ENCODE assay signal across 1 cellular context in the genomic region with DNA sequence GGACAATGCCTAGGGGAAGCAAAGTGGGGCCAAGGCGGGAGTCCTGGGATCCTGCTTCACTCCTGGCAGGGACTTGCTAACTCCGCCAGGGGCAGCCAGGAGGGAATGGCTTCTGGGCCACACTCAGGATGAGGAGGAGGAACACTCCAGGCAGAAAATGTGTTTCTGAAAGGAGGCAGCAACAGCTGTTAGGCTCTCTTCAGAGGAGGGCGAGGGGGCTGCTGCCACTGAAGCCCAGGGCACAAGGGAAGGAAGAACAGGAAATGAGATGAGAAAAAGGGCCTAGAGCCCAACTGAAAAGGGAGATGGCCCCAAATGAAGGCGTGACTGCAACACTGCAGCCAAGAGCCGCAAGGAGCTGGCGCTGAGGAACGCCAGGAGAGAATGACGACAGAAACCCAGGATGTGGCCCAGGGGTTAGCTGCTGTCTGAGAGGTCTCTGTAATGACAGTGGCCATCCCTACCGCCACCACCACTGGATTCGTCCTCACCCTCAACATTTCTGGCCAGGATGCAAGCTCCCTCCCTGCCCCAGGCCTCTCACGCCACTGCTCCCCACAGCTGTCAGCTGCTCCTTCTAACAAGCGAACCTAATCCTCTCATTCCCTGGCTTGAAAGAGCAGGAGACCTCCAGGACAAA.
TF ChIP-seq lines count a peak whose summit lies in the region.

No MANE protein-coding gene starts in this region.

TF ChIP-seq in HepG2, 621 proteins besides CTCF, POLR2A, EP300 and RAD21:
- TF ChIP-seq ZNF331 (CRISPR knock-in tag; IDR thresholded peaks at IDR 0.05) (no peak), FOXO1 (CRISPR knock-in tag; IDR thresholded peaks at IDR 0.05) (no peak), KLF9 (CRISPR knock-in tag; IDR thresholded peaks at IDR 0.05; ENCODE audit: low read depth) (no peak), HHEX (CRISPR knock-in tag; IDR thresholded peaks at IDR 0.05) (no peak), TAF15 (IDR thresholded peaks at IDR 0.05; ENCODE audit: low read depth, low read length, poor library complexity, severe bottlenecking) (no peak), MAFF (IDR thresholded peaks at IDR 0.05; ENCODE audit: low read depth, low read length) (no peak)
- TF ChIP-seq, protein P1, sequence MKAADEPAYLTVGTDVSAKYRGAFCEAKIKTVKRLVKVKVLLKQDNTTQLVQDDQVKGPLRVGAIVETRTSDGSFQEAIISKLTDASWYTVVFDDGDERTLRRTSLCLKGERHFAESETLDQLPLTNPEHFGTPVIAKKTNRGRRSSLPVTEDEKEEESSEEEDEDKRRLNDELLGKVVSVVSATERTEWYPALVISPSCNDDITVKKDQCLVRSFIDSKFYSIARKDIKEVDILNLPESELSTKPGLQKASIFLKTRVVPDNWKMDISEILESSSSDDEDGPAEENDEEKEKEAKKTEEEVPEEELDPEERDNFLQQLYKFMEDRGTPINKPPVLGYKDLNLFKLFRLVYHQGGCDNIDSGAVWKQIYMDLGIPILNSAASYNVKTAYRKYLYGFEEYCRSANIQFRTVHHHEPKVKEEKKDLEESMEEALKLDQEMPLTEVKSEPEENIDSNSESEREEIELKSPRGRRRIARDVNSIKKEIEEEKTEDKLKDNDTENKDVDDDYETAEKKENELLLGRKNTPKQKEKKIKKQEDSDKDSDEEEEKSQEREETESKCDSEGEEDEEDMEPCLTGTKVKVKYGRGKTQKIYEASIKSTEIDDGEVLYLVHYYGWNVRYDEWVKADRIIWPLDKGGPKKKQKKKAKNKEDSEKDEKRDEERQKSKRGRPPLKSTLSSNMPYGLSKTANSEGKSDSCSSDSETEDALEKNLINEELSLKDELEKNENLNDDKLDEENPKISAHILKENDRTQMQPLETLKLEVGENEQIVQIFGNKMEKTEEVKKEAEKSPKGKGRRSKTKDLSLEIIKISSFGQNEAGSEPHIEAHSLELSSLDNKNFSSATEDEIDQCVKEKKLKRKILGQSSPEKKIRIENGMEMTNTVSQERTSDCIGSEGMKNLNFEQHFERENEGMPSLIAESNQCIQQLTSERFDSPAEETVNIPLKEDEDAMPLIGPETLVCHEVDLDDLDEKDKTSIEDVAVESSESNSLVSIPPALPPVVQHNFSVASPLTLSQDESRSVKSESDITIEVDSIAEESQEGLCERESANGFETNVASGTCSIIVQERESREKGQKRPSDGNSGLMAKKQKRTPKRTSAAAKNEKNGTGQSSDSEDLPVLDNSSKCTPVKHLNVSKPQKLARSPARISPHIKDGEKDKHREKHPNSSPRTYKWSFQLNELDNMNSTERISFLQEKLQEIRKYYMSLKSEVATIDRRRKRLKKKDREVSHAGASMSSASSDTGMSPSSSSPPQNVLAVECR (CRISPR knock-in tag; IDR thresholded peaks at IDR 0.05; ENCODE audit: borderline replicate concordance): no peak
- TF ChIP-seq, protein P2, sequence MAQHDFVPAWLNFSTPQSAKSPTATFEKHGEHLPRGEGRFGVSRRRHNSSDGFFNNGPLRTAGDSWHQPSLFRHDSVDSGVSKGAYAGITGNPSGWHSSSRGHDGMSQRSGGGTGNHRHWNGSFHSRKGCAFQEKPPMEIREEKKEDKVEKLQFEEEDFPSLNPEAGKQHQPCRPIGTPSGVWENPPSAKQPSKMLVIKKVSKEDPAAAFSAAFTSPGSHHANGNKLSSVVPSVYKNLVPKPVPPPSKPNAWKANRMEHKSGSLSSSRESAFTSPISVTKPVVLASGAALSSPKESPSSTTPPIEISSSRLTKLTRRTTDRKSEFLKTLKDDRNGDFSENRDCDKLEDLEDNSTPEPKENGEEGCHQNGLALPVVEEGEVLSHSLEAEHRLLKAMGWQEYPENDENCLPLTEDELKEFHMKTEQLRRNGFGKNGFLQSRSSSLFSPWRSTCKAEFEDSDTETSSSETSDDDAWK (CRISPR knock-in tag; IDR thresholded peaks at IDR 0.05): no peak
- TF ChIP-seq, protein P3, sequence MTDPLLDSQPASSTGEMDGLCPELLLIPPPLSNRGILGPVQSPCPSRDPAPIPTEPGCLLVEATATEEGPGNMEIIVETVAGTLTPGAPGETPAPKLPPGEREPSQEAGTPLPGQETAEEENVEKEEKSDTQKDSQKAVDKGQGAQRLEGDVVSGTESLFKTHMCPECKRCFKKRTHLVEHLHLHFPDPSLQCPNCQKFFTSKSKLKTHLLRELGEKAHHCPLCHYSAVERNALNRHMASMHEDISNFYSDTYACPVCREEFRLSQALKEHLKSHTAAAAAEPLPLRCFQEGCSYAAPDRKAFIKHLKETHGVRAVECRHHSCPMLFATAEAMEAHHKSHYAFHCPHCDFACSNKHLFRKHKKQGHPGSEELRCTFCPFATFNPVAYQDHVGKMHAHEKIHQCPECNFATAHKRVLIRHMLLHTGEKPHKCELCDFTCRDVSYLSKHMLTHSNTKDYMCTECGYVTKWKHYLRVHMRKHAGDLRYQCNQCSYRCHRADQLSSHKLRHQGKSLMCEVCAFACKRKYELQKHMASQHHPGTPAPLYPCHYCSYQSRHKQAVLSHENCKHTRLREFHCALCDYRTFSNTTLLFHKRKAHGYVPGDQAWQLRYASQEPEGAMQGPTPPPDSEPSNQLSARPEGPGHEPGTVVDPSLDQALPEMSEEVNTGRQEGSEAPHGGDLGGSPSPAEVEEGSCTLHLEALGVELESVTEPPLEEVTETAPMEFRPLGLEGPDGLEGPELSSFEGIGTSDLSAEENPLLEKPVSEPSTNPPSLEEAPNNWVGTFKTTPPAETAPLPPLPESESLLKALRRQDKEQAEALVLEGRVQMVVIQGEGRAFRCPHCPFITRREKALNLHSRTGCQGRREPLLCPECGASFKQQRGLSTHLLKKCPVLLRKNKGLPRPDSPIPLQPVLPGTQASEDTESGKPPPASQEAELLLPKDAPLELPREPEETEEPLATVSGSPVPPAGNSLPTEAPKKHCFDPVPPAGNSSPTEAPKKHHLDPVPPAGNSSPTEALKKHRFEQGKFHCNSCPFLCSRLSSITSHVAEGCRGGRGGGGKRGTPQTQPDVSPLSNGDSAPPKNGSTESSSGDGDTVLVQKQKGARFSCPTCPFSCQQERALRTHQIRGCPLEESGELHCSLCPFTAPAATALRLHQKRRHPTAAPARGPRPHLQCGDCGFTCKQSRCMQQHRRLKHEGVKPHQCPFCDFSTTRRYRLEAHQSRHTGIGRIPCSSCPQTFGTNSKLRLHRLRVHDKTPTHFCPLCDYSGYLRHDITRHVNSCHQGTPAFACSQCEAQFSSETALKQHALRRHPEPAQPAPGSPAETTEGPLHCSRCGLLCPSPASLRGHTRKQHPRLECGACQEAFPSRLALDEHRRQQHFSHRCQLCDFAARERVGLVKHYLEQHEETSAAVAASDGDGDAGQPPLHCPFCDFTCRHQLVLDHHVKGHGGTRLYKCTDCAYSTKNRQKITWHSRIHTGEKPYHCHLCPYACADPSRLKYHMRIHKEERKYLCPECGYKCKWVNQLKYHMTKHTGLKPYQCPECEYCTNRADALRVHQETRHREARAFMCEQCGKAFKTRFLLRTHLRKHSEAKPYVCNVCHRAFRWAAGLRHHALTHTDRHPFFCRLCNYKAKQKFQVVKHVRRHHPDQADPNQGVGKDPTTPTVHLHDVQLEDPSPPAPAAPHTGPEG (CRISPR knock-in tag; IDR thresholded peaks at IDR 0.05): no peak
- TF ChIP-seq, protein P4, sequence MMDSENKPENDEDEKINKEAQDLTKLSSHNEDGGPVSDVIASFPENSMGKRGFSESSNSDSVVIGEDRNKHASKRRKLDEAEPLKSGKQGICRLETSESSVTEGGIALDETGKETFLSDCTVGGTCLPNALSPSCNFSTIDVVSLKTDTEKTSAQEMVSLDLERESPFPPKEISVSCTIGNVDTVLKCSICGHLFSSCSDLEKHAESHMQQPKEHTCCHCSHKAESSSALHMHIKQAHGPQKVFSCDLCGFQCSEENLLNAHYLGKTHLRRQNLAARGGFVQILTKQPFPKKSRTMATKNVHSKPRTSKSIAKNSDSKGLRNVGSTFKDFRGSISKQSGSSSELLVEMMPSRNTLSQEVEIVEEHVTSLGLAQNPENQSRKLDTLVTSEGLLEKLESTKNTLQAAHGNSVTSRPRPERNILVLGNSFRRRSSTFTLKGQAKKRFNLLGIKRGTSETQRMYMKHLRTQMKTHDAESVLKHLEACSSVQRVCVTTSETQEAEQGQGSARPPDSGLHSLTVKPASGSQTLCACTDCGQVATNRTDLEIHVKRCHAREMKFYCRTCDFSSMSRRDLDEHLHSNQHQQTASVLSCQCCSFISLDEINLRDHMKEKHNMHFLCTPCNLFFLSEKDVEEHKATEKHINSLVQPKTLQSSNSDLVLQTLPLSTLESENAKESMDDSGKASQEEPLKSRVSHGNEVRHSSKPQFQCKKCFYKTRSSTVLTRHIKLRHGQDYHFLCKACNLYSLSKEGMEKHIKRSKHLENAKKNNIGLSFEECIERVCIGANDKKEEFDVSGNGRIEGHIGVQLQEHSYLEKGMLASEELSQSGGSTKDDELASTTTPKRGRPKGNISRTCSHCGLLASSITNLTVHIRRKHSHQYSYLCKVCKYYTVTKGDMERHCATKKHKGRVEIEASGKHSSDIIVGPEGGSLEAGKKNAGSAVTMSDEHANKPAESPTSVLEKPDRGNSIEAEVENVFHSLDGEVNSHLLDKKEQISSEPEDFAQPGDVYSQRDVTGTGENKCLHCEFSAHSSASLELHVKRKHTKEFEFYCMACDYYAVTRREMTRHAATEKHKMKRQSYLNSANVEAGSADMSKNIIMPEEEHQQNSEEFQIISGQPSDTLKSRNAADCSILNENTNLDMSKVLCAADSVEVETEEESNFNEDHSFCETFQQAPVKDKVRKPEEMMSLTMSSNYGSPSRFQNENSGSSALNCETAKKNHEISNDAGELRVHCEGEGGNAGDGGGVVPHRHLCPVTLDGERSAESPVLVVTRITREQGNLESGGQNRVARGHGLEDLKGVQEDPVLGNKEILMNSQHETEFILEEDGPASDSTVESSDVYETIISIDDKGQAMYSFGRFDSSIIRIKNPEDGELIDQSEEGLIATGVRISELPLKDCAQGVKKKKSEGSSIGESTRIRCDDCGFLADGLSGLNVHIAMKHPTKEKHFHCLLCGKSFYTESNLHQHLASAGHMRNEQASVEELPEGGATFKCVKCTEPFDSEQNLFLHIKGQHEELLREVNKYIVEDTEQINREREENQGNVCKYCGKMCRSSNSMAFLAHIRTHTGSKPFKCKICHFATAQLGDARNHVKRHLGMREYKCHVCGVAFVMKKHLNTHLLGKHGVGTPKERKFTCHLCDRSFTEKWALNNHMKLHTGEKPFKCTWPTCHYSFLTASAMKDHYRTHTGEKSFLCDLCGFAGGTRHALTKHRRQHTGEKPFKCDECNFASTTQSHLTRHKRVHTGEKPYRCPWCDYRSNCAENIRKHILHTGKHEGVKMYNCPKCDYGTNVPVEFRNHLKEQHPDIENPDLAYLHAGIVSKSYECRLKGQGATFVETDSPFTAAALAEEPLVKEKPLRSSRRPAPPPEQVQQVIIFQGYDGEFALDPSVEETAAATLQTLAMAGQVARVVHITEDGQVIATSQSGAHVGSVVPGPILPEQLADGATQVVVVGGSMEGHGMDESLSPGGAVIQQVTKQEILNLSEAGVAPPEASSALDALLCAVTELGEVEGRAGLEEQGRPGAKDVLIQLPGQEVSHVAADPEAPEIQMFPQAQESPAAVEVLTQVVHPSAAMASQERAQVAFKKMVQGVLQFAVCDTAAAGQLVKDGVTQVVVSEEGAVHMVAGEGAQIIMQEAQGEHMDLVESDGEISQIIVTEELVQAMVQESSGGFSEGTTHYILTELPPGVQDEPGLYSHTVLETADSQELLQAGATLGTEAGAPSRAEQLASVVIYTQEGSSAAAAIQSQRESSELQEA (CRISPR knock-in tag; IDR thresholded peaks at IDR 0.05; ENCODE audit: not compliant biosample characterization): no peak
- TF ChIP-seq, protein P5, sequence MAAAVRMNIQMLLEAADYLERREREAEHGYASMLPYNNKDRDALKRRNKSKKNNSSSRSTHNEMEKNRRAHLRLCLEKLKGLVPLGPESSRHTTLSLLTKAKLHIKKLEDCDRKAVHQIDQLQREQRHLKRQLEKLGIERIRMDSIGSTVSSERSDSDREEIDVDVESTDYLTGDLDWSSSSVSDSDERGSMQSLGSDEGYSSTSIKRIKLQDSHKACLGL (CRISPR knock-in tag; IDR thresholded peaks at IDR 0.05): no peak
- TF ChIP-seq, protein P6, sequence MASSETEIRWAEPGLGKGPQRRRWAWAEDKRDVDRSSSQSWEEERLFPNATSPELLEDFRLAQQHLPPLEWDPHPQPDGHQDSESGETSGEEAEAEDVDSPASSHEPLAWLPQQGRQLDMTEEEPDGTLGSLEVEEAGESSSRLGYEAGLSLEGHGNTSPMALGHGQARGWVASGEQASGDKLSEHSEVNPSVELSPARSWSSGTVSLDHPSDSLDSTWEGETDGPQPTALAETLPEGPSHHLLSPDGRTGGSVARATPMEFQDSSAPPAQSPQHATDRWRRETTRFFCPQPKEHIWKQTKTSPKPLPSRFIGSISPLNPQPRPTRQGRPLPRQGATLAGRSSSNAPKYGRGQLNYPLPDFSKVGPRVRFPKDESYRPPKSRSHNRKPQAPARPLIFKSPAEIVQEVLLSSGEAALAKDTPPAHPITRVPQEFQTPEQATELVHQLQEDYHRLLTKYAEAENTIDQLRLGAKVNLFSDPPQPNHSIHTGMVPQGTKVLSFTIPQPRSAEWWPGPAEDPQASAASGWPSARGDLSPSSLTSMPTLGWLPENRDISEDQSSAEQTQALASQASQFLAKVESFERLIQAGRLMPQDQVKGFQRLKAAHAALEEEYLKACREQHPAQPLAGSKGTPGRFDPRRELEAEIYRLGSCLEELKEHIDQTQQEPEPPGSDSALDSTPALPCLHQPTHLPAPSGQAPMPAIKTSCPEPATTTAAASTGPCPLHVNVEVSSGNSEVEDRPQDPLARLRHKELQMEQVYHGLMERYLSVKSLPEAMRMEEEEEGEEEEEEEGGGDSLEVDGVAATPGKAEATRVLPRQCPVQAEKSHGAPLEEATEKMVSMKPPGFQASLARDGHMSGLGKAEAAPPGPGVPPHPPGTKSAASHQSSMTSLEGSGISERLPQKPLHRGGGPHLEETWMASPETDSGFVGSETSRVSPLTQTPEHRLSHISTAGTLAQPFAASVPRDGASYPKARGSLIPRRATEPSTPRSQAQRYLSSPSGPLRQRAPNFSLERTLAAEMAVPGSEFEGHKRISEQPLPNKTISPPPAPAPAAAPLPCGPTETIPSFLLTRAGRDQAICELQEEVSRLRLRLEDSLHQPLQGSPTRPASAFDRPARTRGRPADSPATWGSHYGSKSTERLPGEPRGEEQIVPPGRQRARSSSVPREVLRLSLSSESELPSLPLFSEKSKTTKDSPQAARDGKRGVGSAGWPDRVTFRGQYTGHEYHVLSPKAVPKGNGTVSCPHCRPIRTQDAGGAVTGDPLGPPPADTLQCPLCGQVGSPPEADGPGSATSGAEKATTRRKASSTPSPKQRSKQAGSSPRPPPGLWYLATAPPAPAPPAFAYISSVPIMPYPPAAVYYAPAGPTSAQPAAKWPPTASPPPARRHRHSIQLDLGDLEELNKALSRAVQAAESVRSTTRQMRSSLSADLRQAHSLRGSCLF (CRISPR knock-in tag; IDR thresholded peaks at IDR 0.05; ENCODE audit: borderline replicate concordance): no peak
